ENCODE assay signal across 14 cellular contexts in genomic region chr9:115340314-115340713, GRCh38.
DNase-seq lines count a peak whose midpoint lies in the region; ATAC-seq and TF ChIP-seq lines count a peak whose summit lies in the region.
"Had no signal": no experiment of that assay in that cellular context is flagged by ENCODE, and none has a peak within 500 bp of the region (broad histone marks: within the 10 kb centered on the region; RNA-seq: fewer than 3 reads in every experiment).

No MANE protein-coding gene starts in this region.

- no peaks in the 10 kb centered on the region for H3K79me1 ChIP-seq in neuronal stem cell (ENCODE audit: low read depth, low read length)

- peak overlapping the region; percentile 44 for H3K18ac ChIP-seq in neuronal stem cell (ENCODE audit: low read length)

- H3K27ac ChIP-seq in WERI-Rb-1 (no peak overlapping the region), neuronal stem cell (replicated peaks; ENCODE audit: low read length) (no peak overlapping the region), aorta (ENCODE audit: low read depth in 1 of 2, low read length in 2 of 2) (no peak overlapping the region)
- H3K27ac ChIP-seq: BLaER1 had no signal

- no CpG with 5 or more reads among the region's 5 CpGs for WGBS in neuronal stem cell (ENCODE audit: extremely low coverage in 2 of 2, insufficient read length in 2 of 2, insufficient replicate concordance in 1 of 2), 2 donors
- WGBS in aorta, 2 donors: 65 to 69% methylated on average over 5 of the region's 5 CpGs

- H2BK12ac ChIP-seq in neuronal stem cell (ENCODE audit: low read length): no peak overlapping the region

- no peak overlapping the region for H2BK5ac ChIP-seq in neuronal stem cell (ENCODE audit: low read length)

- no peaks in the 10 kb centered on the region for H3K36me3 ChIP-seq in WERI-Rb-1
- no peaks in the 10 kb centered on the region for H3K36me3 ChIP-seq in neuronal stem cell (replicated peaks in 1 of 2; ENCODE audit: control insufficient read depth in 2 of 2, insufficient read depth in 2 of 2, low read length in 2 of 2)
- no peaks in the 10 kb centered on the region for H3K36me3 ChIP-seq in aorta (ENCODE audit: control insufficient read depth in 1 of 2, insufficient read depth in 2 of 2, low read length in 1 of 2)
- H3K36me3 ChIP-seq: BLaER1 had no signal

- H2AK5ac ChIP-seq in neuronal stem cell (ENCODE audit: low read depth, low read length): no peak overlapping the region

- peak; percentile 31 for ATAC-seq in aorta (ENCODE audit: low FRiP score)
- ATAC-seq: GM12878 had no signal

- intact Hi-C loops in aorta (cut with DNase I): no loop called here

- peaks cover 0 to 2% of the 10 kb centered on the region in 2 donors for H3K4me1 ChIP-seq in neuronal stem cell (ENCODE audit: control insufficient read depth in 2 of 2, insufficient read depth in 1 of 2, low read depth in 1 of 2, low read length in 2 of 2)
- no peaks in the 10 kb centered on the region for H3K4me1 ChIP-seq in aorta (ENCODE audit: control insufficient read depth in 1 of 2, insufficient read depth in 2 of 2, low read length in 2 of 2)
- H3K4me1 ChIP-seq: BLaER1 had no signal

- TF ChIP-seq CTCF in WERI-Rb-1 (IDR thresholded peaks at IDR 0.05; ENCODE audit: low read depth, low read length): peak; percentile 38; the same call in 1 of the 2 replicates

- H3K27me3 ChIP-seq in WERI-Rb-1 (ENCODE audit: insufficient read depth, low read depth, severe bottlenecking) (no peaks in the 10 kb centered on the region), neuronal stem cell (ENCODE audit: control insufficient read depth in 3 of 3, insufficient read depth in 3 of 3, low read depth in 1 of 3, low read length in 3 of 3) (no peaks in the 10 kb centered on the region), aorta (ENCODE audit: control insufficient read depth in 1 of 2, insufficient read depth in 2 of 2, low read length in 1 of 2) (no peaks in the 10 kb centered on the region)
- H3K27me3 ChIP-seq: BLaER1 had no signal

- no peak overlapping the region for H2AFZ ChIP-seq in neuronal stem cell (ENCODE audit: low read length)

- H4K8ac ChIP-seq in neuronal stem cell (ENCODE audit: low read depth, low read length): no peak overlapping the region

- H3K9me3 ChIP-seq in WERI-Rb-1 (ENCODE audit: severe bottlenecking) (peaks cover 3% of the 10 kb centered on the region), neuronal stem cell (replicated peaks in 1 of 2; ENCODE audit: control insufficient read depth in 2 of 2, insufficient read depth in 1 of 2, low read depth in 1 of 2, low read length in 2 of 2) (no peaks in the 10 kb centered on the region), aorta (ENCODE audit: control insufficient read depth, low read length) (no peaks in the 10 kb centered on the region)
- H3K9me3 ChIP-seq: BLaER1 had no signal

- no peak overlapping the region for H3K4me3 ChIP-seq in WERI-Rb-1 (ENCODE audit: low read depth, low read length)
- H3K4me3 ChIP-seq in neuronal stem cell (ENCODE audit: low read length in 2 of 2): no peak overlapping the region
- H3K4me3 ChIP-seq in aorta (ENCODE audit: low read length in 2 of 2): no peak overlapping the region
- H3K4me3 ChIP-seq: BLaER1, GM12878 had no signal

- H3K4ac ChIP-seq in neuronal stem cell (ENCODE audit: low read length): no peak overlapping the region

- DNase-seq in WERI-Rb-1: peak; percentile 68
- peak; percentile 25 for DNase-seq in iPS-NIHi7 (ENCODE audit: extremely low spot score)
- no peak for DNase-seq in neuronal stem cell (ENCODE audit: low spot score)
- DNase-seq in aorta: peak in 1 of 2 donors; percentile 48
- no peak for DNase-seq in NCI-H510A (lab: John Stamatoyannopoulos, UW)
- no peak for DNase-seq in COLO829 (ENCODE audit: low spot score)
- no peak for DNase-seq in NCI-H748 (lab: John Stamatoyannopoulos, UW; ENCODE audit: unreplicated experiment)
- DNase-seq: ACHN; Calu3; CD4-positive, alpha-beta memory T cell; DMS79 treated with DMSO at 0.1 percent for 48 hours; H9 had no signal

- H3K14ac ChIP-seq in neuronal stem cell (ENCODE audit: low read length): no peak overlapping the region

- no peak overlapping the region for H2BK15ac ChIP-seq in neuronal stem cell (ENCODE audit: low read length)

- H3K9ac ChIP-seq in neuronal stem cell (ENCODE audit: low read depth, low read length, poor library complexity): no peak overlapping the region
- H3K9ac ChIP-seq: BLaER1 had no signal

- H3K23ac ChIP-seq in neuronal stem cell (ENCODE audit: low read depth, low read length, poor library complexity): no peak overlapping the region

- no peak overlapping the region for H3K4me2 ChIP-seq in neuronal stem cell (ENCODE audit: insufficient read depth, low read length, poor library complexity, severe bottlenecking)
- H3K4me2 ChIP-seq: BLaER1 had no signal

- no peak overlapping the region for H4K91ac ChIP-seq in neuronal stem cell (ENCODE audit: low read depth, low read length, poor library complexity)

- H2BK120ac ChIP-seq in neuronal stem cell (ENCODE audit: low read depth, low read length): no peak overlapping the region

Comparison
In these comparisons a context has a peak if more than half of its experiments do, and no peak if none do; other contexts are left out.
1. DNase-seq: peak in WERI-Rb-1 (single experiment) and iPS-NIHi7 (single experiment); none in neuronal stem cell (single experiment), NCI-H510A (single experiment), COLO829 (single experiment) and NCI-H748 (single experiment).